In genomic region chr10:124408357-124408756, GRCh38 we compare ENCODE assay signal across 10 cellular contexts. TPM values are rescaled to one million over a fixed set of nuclear protein-coding genes. Genes with fewer than 3 reads are reported as not detected.
"Had no signal": no experiment of that assay in that cellular context is flagged by ENCODE, and none has a peak within 500 bp of the region (broad histone marks: within the 10 kb centered on the region; RNA-seq: fewer than 3 reads in every experiment).

No MANE protein-coding gene starts in this region.

- DNase-seq: GM23248, GOT3, H7, H9, HCEC 1CT, HFFc6 had no signal

- H3K4me3 ChIP-seq: GM23248, GM23338, HAP-1 had no signal

- H3K27ac ChIP-seq: GM23248 had no signal

- ATAC-seq: GM23338, HCT116 had no signal

- H3K4me1 ChIP-seq: HAP-1 had no signal

- H3K9me3 ChIP-seq: HAP-1 had no signal

RNA-seq across cellular contexts. Expression of gene NKX1-2, which starts 41.5 kb away (rescaled TPM):
- total RNA-seq: GM23248, H4, HFFc6 had no signal
- polyA plus RNA-seq: GM23248 had no signal
